8 cellular contexts compared by ENCODE assay signal in genomic region chr14:55051426-55052258, GRCh38. TPM values are rescaled to one million over a fixed set of nuclear protein-coding genes. Genes with fewer than 3 reads are reported as not detected.
A peak's percentile ranks its signal among the peaks of the same experiment; 100 is the strongest.
DNase-seq lines count a peak whose midpoint lies in the region; TF ChIP-seq lines count a peak whose summit lies in the region.

TSS of gene MAPK1IP1L (plus strand) at chr14:55051647. CDS start at chr14:55061684, 10,037 bp downstream.

- H3K27me3 ChIP-seq in suprapubic skin, result no peaks in the 10 kb centered on the region

- H3K9me3 ChIP-seq in suprapubic skin, result no peaks in the 10 kb centered on the region

- no peaks in the 10 kb centered on the region for H3K27me3 Mint-ChIP-seq in activated naive CD4-positive, alpha-beta T cell treated with anti-CD3 and anti-CD28 coated beads for 36 hours (ENCODE audit: low read depth)

- H3K4me1 ChIP-seq in suprapubic skin, result peaks cover 39% of the 10 kb centered on the region

- peak within 1 kb of the TSS; percentile 100 for H3K27ac ChIP-seq in suprapubic skin

- peak within 1 kb of the TSS; percentile 98 for H3K4me3 ChIP-seq in suprapubic skin

- peak; percentile 95 to 99 for TF ChIP-seq POLR2A in suprapubic skin (IDR thresholded peaks at IDR 0.05)

- H3K4me3 Mint-ChIP-seq in activated naive CD4-positive, alpha-beta T cell treated with anti-CD3 and anti-CD28 coated beads for 36 hours, result peak within 1 kb of the TSS; percentile 86

- H3K4me1 Mint-ChIP-seq in activated naive CD4-positive, alpha-beta T cell treated with anti-CD3 and anti-CD28 coated beads for 36 hours (ENCODE audit: low read depth), result peaks cover 42% of the 10 kb centered on the region

- in situ Hi-C loops in SK-MEL-5 (cut with HindIII; ENCODE audit: low pct_unique_long_range_greater_than_20kb, low sequenced_read_pairs), result no loop called here

- no peaks in the 10 kb centered on the region for H3K9me3 Mint-ChIP-seq in activated naive CD4-positive, alpha-beta T cell treated with anti-CD3 and anti-CD28 coated beads for 36 hours

- H3K36me3 ChIP-seq in suprapubic skin, result no peaks in the 10 kb centered on the region

- CTCF ChIA-PET in HEK293T (lab: Yijun Ruan, JAX), result interaction anchor here (0.6 to 1.4 kb wide), 18 partner anchors 8 to 109 kb away, joined by 3 to 9 read pairs (median 4); partner anchors contain the start of genes SOCS4 and WDHD1
- CTCF ChIA-PET in activated naive CD4-positive, alpha-beta T cell treated with anti-CD3 and anti-CD28 coated beads for 36 hours (lab: Charles Lee), result interaction anchor here (0.6 to 1.9 kb wide), 23 partner anchors 9 to 378 kb away, joined by 3 to 21 read pairs (median 4); partner anchors contain the start of genes SOCS4 and WDHD1

- peak; percentile 98 to 100 for TF ChIP-seq CTCF in suprapubic skin (IDR thresholded peaks at IDR 0.05)

- WGBS in suprapubic skin, result 0% methylated on average over 13 of the region's 97 CpGs

- H3K36me3 Mint-ChIP-seq in activated naive CD4-positive, alpha-beta T cell treated with anti-CD3 and anti-CD28 coated beads for 36 hours (ENCODE audit: low read depth), result peaks cover 25% of the 10 kb centered on the region

- peak within 1 kb of the TSS; percentile 95 for H3K27ac Mint-ChIP-seq in activated naive CD4-positive, alpha-beta T cell treated with anti-CD3 and anti-CD28 coated beads for 36 hours

- peak; percentile 85 for DNase-seq in GM04504 (ENCODE audit: low read depth)
- peak; percentile 95 for DNase-seq in HEK293T (ENCODE audit: extremely low spot score)
- peak; percentile 79 for DNase-seq in MV-4-11 (lab: John Stamatoyannopoulos, UW)
- peak; percentile 93 for DNase-seq in SK-MEL-5 (ENCODE audit: low read depth, low spot score)
- peak; percentile 90 for DNase-seq in activated naive CD4-positive, alpha-beta T cell treated with anti-CD3 and anti-CD28 coated beads for 36 hours
- DNase-seq in germinal center (ENCODE audit: low spot score), result peak; percentile 95
- DNase-seq in nucleus accumbens (lab: John Stamatoyannopoulos, UW), result peak; percentile 57 to 94 (median 84)
- DNase-seq in suprapubic skin (ENCODE audit: low spot score in 2 of 2), result peak; percentile 94 to 95

- intact Hi-C loops in activated naive CD4-positive, alpha-beta T cell treated with anti-CD3 and anti-CD28 coated beads for 36 hours (cut with micrococcal nuclease), result loop anchor here (1.0 to 5.0 kb wide), 10 partner anchors 21 to 361 kb away; partner anchors contain the start of genes ATG14, DLGAP5, FBXO34 and GCH1

- POLR2A ChIA-PET in HEK293T (lab: Yijun Ruan, JAX), result interaction anchor here (1.0 to 3.4 kb wide), 34 partner anchors 8 to 486 kb away, joined by 3 to 52 read pairs (median 6); partner anchors contain the start of genes DLGAP5, SOCS4 and WDHD1

- no peak for TF ChIP-seq EP300 in suprapubic skin (IDR thresholded peaks at IDR 0.05)

TF ChIP-seq in HEK293T, 16 proteins besides CTCF, POLR2A, EP300 and RAD21:
- TF ChIP-seq CTBP1 (IDR thresholded peaks at IDR 0.05; ENCODE audit: borderline replicate concordance), result peak; percentile 30; the same call in 1 of the 2 replicates
- peak; percentile 92 for TF ChIP-seq ELF4 (IDR thresholded peaks at IDR 0.05)
- TF ChIP-seq ARNT (IDR thresholded peaks at IDR 0.05), result 0 out of 2 replicates have a peak, but pooled peaks have one; percentile 33
- TF ChIP-seq PKNOX1 (IDR thresholded peaks at IDR 0.05), result peak; percentile 68
- TF ChIP-seq SUZ12 (IDR thresholded peaks at IDR 0.05), result no peak

RNA-seq across cellular contexts. Expression of gene MAPK1IP1L, which starts in this region (rescaled TPM):
- 55.1 and 56.4 TPM in 2 replicates for total RNA-seq in SK-MEL-5 (2014; rRNA removed; shearing (Covaris generic))
- polyA plus RNA-seq in SK-MEL-5 (2015; cell fraction: cytosol; rRNA removed), result 196 and 229 TPM in 2 replicates
- 73.7 and 81.6 TPM in 2 replicates for polyA plus RNA-seq in SK-MEL-5 (2015; cell fraction: nucleus; rRNA removed)
- total RNA-seq in activated naive CD4-positive, alpha-beta T cell treated with anti-CD3 and anti-CD28 coated beads for 36 hours, result 10 to 100 TPM; 78.2 to 83.4 TPM
- total RNA-seq in suprapubic skin, result 10 to 100 TPM; 40.3 to 95.5 (median 59.7) TPM

Comparison
In these comparisons a context has a peak if more than half of its experiments do, and no peak if none do; other contexts are left out.
1. Peak in every context shown above with its lines: DNase-seq, H3K4me3 ChIP-seq and H3K27ac ChIP-seq.